1 cellular context compared by ENCODE assay signal in the genomic region with DNA sequence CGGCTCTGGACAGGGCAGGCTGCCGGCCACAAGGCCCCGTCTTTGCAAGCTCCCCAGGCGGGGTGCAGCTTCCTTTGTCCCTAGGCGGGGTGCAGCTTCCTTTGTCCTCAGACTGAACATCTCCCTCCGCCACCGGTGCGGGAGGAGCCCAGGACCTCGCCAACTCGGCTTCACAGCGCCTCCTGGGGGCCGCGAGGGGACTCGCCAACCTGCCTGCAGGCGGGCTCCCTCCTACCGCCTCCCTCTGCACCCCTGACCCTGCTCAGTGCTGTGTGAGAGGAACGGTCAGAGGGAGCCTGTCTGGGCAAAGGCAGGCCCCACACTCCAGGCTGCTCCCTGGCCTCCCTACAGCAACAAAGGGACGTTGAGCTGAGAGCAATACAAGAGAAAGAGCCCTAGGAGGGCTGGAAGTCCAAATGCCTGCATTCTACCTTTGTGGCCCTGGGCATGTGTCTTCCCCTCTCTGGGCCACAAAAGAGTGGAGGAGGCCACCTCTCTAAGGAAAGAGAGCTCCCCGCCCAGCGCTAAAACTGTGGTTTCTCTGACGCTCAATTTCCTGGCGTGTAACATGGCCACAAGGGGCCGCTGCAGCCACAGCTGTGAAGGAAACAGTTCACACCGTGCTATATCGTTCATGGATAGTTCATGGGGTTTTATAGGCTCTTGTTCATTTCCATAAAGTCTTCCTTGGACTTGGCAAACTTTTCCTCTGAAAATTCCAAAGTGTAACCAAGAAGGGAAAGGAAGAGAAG.
TF ChIP-seq lines count a peak whose summit lies in the region.

No MANE protein-coding gene starts in this region.

TF ChIP-seq in HepG2, 621 proteins besides CTCF, POLR2A, EP300 and RAD21 (continued from another document and continues in another):
- TF ChIP-seq PRPF4 (IDR thresholded peaks at IDR 0.05; ENCODE audit: low read depth, low read length, poor library complexity, severe bottlenecking) (no peak), U2AF2 (IDR thresholded peaks at IDR 0.05; ENCODE audit: low read depth, low read length) (no peak), TCF12 (IDR thresholded peaks at IDR 0.05) (no peak), TCF12 (CRISPR knock-in tag; IDR thresholded peaks at IDR 0.05) (no peak), ZNF44 (CRISPR knock-in tag; IDR thresholded peaks at IDR 0.05) (0 out of 2 replicates have a peak, but pooled peaks have one; percentile 35), ZNF547 (CRISPR knock-in tag; IDR thresholded peaks at IDR 0.05) (peak; percentile 26; the same call in 1 of the 2 replicates), PCBP1 (IDR thresholded peaks at IDR 0.05; ENCODE audit: borderline replicate concordance, low read depth, low read length) (0 out of 2 replicates have a peak, but pooled peaks have one; percentile 64), ZNF329 (CRISPR knock-in tag; IDR thresholded peaks at IDR 0.05; ENCODE audit: low read depth) (no peak), TSC22D2 (CRISPR knock-in tag; IDR thresholded peaks at IDR 0.05; ENCODE audit: borderline replicate concordance) (peak; percentile 58; the same call in 1 of the 2 replicates), ZNF605 (CRISPR knock-in tag; IDR thresholded peaks at IDR 0.05) (no peak), ZSCAN21 (CRISPR knock-in tag; IDR thresholded peaks at IDR 0.05; ENCODE audit: borderline replicate concordance) (peak; percentile 42; the same call in 1 of the 2 replicates), ZNF839 (CRISPR knock-in tag; IDR thresholded peaks at IDR 0.05; ENCODE audit: borderline replicate concordance) (no peak; the same call in 1 of the 2 replicates), SSRP1 (CRISPR knock-in tag; IDR thresholded peaks at IDR 0.05) (peak; percentile 57; the same call in 1 of the 2 replicates), ZNF557 (CRISPR knock-in tag; IDR thresholded peaks at IDR 0.05) (no peak), SRSF9 (IDR thresholded peaks at IDR 0.05; ENCODE audit: borderline replicate concordance, insufficient read depth, low read depth, low read length, poor library complexity, severe bottlenecking) (no peak), EED (CRISPR knock-in tag; IDR thresholded peaks at IDR 0.05) (no peak), YEATS2 (CRISPR knock-in tag; IDR thresholded peaks at IDR 0.05; ENCODE audit: borderline replicate concordance) (peak; percentile 36; the same call in 1 of the 2 replicates), THYN1 (CRISPR knock-in tag; IDR thresholded peaks at IDR 0.05; ENCODE audit: borderline replicate concordance, low read depth) (0 out of 2 replicates have a peak, but pooled peaks have one; percentile 88), SYNCRIP (IDR thresholded peaks at IDR 0.05; ENCODE audit: insufficient read depth, low read depth, low read length) (no peak), REXO4 (CRISPR knock-in tag; IDR thresholded peaks at IDR 0.05; ENCODE audit: borderline replicate concordance) (no peak), HMG20A (CRISPR knock-in tag; IDR thresholded peaks at IDR 0.05; ENCODE audit: borderline replicate concordance) (no peak), HHEX (CRISPR knock-in tag; IDR thresholded peaks at IDR 0.05) (no peak), MEIS2 (CRISPR knock-in tag; IDR thresholded peaks at IDR 0.05) (no peak), ZNF761 (CRISPR knock-in tag; conservative IDR thresholded peaks at IDR 0.05) (no peak; the same call in 1 of the 2 replicates), ISX (CRISPR knock-in tag; conservative IDR thresholded peaks at IDR 0.05) (no peak)
- TF ChIP-seq, protein P1, sequence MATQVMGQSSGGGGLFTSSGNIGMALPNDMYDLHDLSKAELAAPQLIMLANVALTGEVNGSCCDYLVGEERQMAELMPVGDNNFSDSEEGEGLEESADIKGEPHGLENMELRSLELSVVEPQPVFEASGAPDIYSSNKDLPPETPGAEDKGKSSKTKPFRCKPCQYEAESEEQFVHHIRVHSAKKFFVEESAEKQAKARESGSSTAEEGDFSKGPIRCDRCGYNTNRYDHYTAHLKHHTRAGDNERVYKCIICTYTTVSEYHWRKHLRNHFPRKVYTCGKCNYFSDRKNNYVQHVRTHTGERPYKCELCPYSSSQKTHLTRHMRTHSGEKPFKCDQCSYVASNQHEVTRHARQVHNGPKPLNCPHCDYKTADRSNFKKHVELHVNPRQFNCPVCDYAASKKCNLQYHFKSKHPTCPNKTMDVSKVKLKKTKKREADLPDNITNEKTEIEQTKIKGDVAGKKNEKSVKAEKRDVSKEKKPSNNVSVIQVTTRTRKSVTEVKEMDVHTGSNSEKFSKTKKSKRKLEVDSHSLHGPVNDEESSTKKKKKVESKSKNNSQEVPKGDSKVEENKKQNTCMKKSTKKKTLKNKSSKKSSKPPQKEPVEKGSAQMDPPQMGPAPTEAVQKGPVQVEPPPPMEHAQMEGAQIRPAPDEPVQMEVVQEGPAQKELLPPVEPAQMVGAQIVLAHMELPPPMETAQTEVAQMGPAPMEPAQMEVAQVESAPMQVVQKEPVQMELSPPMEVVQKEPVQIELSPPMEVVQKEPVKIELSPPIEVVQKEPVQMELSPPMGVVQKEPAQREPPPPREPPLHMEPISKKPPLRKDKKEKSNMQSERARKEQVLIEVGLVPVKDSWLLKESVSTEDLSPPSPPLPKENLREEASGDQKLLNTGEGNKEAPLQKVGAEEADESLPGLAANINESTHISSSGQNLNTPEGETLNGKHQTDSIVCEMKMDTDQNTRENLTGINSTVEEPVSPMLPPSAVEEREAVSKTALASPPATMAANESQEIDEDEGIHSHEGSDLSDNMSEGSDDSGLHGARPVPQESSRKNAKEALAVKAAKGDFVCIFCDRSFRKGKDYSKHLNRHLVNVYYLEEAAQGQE (IDR thresholded peaks at IDR 0.05; ENCODE audit: borderline replicate concordance in 1 of 2, low read depth in 1 of 2, low read length in 2 of 2) = no peak
- TF ChIP-seq, protein P2, sequence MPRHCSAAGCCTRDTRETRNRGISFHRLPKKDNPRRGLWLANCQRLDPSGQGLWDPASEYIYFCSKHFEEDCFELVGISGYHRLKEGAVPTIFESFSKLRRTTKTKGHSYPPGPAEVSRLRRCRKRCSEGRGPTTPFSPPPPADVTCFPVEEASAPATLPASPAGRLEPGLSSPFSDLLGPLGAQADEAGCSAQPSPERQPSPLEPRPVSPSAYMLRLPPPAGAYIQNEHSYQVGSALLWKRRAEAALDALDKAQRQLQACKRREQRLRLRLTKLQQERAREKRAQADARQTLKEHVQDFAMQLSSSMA (CRISPR knock-in tag; IDR thresholded peaks at IDR 0.05) = 0 out of 2 replicates have a peak, but pooled peaks have one; percentile 38
- TF ChIP-seq, protein P3, sequence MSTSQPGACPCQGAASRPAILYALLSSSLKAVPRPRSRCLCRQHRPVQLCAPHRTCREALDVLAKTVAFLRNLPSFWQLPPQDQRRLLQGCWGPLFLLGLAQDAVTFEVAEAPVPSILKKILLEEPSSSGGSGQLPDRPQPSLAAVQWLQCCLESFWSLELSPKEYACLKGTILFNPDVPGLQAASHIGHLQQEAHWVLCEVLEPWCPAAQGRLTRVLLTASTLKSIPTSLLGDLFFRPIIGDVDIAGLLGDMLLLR (CRISPR knock-in tag; IDR thresholded peaks at IDR 0.05) = peak; percentile 80; the same call in 1 of the 2 replicates
- TF ChIP-seq, protein P4, sequence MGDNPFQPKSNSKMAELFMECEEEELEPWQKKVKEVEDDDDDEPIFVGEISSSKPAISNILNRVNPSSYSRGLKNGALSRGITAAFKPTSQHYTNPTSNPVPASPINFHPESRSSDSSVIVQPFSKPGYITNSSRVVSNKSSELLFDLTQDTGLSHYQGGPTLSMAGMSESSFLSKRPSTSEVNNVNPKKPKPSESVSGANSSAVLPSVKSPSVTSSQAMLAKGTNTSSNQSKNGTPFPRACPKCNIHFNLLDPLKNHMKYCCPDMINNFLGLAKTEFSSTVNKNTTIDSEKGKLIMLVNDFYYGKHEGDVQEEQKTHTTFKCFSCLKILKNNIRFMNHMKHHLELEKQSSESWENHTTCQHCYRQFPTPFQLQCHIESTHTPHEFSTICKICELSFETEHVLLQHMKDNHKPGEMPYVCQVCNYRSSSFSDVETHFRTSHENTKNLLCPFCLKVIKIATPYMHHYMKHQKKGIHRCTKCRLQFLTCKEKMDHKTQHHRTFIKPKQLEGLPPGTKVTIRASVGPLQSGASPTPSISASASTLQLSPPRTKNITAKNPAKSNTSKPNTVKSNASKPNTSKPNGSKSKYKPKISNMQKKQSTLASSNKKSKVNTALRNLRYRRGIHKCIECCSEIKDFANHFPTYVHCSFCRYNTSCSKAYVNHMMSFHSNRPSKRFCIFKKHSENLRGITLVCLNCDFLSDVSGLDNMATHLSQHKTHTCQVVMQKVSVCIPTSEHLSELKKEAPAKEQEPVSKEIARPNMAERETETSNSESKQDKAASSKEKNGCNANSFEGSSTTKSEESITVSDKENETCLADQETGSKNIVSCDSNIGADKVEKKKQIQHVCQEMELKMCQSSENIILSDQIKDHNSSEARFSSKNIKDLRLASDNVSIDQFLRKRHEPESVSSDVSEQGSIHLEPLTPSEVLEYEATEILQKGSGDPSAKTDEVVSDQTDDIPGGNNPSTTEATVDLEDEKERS (CRISPR knock-in tag; IDR thresholded peaks at IDR 0.05) = peak; percentile 84; the same call in 1 of the 2 replicates
- TF ChIP-seq, protein P5, sequence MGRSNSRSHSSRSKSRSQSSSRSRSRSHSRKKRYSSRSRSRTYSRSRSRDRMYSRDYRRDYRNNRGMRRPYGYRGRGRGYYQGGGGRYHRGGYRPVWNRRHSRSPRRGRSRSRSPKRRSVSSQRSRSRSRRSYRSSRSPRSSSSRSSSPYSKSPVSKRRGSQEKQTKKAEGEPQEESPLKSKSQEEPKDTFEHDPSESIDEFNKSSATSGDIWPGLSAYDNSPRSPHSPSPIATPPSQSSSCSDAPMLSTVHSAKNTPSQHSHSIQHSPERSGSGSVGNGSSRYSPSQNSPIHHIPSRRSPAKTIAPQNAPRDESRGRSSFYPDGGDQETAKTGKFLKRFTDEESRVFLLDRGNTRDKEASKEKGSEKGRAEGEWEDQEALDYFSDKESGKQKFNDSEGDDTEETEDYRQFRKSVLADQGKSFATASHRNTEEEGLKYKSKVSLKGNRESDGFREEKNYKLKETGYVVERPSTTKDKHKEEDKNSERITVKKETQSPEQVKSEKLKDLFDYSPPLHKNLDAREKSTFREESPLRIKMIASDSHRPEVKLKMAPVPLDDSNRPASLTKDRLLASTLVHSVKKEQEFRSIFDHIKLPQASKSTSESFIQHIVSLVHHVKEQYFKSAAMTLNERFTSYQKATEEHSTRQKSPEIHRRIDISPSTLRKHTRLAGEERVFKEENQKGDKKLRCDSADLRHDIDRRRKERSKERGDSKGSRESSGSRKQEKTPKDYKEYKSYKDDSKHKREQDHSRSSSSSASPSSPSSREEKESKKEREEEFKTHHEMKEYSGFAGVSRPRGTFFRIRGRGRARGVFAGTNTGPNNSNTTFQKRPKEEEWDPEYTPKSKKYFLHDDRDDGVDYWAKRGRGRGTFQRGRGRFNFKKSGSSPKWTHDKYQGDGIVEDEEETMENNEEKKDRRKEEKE (IDR thresholded peaks at IDR 0.05) = no peak
- TF ChIP-seq, protein P6, sequence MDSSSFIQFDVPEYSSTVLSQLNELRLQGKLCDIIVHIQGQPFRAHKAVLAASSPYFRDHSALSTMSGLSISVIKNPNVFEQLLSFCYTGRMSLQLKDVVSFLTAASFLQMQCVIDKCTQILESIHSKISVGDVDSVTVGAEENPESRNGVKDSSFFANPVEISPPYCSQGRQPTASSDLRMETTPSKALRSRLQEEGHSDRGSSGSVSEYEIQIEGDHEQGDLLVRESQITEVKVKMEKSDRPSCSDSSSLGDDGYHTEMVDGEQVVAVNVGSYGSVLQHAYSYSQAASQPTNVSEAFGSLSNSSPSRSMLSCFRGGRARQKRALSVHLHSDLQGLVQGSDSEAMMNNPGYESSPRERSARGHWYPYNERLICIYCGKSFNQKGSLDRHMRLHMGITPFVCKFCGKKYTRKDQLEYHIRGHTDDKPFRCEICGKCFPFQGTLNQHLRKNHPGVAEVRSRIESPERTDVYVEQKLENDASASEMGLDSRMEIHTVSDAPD (CRISPR knock-in tag; IDR thresholded peaks at IDR 0.05) = peak; percentile 81; the same call in 1 of the 2 replicates
- TF ChIP-seq, protein P7, sequence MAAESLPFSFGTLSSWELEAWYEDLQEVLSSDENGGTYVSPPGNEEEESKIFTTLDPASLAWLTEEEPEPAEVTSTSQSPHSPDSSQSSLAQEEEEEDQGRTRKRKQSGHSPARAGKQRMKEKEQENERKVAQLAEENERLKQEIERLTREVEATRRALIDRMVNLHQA (CRISPR knock-in tag; IDR thresholded peaks at IDR 0.05) = no peak
- TF ChIP-seq, protein P8, sequence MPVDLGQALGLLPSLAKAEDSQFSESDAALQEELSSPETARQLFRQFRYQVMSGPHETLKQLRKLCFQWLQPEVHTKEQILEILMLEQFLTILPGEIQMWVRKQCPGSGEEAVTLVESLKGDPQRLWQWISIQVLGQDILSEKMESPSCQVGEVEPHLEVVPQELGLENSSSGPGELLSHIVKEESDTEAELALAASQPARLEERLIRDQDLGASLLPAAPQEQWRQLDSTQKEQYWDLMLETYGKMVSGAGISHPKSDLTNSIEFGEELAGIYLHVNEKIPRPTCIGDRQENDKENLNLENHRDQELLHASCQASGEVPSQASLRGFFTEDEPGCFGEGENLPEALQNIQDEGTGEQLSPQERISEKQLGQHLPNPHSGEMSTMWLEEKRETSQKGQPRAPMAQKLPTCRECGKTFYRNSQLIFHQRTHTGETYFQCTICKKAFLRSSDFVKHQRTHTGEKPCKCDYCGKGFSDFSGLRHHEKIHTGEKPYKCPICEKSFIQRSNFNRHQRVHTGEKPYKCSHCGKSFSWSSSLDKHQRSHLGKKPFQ (CRISPR knock-in tag; IDR thresholded peaks at IDR 0.05; ENCODE audit: insufficient replicate concordance) = peak; percentile 99
